Comparison of ENCODE assay signal across 12 cellular contexts in genomic region chr18:13180614-13181375, GRCh38.
"Had no signal": no experiment of that assay in that cellular context is flagged by ENCODE, and none has a peak within 500 bp of the region (broad histone marks: within the 10 kb centered on the region; RNA-seq: fewer than 3 reads in every experiment).

No MANE protein-coding gene starts in this region.

- H3K4me1 Mint-ChIP-seq: activated naive CD4-positive, alpha-beta T cell treated with anti-CD3 and anti-CD28 coated beads, Interleukin-2, amount 50 U/mL, for 24 hours had no signal

- H3K9me3 ChIP-seq: adrenal gland, right atrium auricular region had no signal

- H3K36me3 ChIP-seq: adrenal gland, cardiac muscle cell, right atrium auricular region had no signal

- H3K27me3 Mint-ChIP-seq: activated naive CD4-positive, alpha-beta T cell treated with anti-CD3 and anti-CD28 coated beads, Interleukin-2, amount 50 U/mL, for 24 hours had no signal

- H3K4me1 ChIP-seq: adrenal gland had no signal

- H3K27ac Mint-ChIP-seq: activated naive CD4-positive, alpha-beta T cell treated with anti-CD3 and anti-CD28 coated beads, Interleukin-2, amount 50 U/mL, for 24 hours; natural killer cell treated with Interleukin-12 subunit alpha and Interleukin-12 subunit beta and Interleukin-15 and Interleukin-18, amount 100 ng/mL, for 72 hours had no signal

- H3K4me3 ChIP-seq: adrenal gland, cardiac muscle cell, dorsolateral prefrontal cortex, right atrium auricular region, skin epidermis had no signal

- H3K36me3 Mint-ChIP-seq: activated naive CD4-positive, alpha-beta T cell treated with anti-CD3 and anti-CD28 coated beads, Interleukin-2, amount 50 U/mL, for 24 hours; natural killer cell treated with Interleukin-12 subunit alpha and Interleukin-12 subunit beta and Interleukin-15 and Interleukin-18, amount 100 ng/mL, for 72 hours had no signal

- H3K9me3 Mint-ChIP-seq: activated naive CD4-positive, alpha-beta T cell treated with anti-CD3 and anti-CD28 coated beads, Interleukin-2, amount 50 U/mL, for 24 hours; natural killer cell treated with Interleukin-12 subunit alpha and Interleukin-12 subunit beta and Interleukin-15 and Interleukin-18, amount 100 ng/mL, for 72 hours had no signal

- H3K27ac ChIP-seq: adrenal gland, cardiac muscle cell, dorsolateral prefrontal cortex, right atrium auricular region, skin epidermis had no signal

- DNase-seq: activated T-cell treated with anti-CD3 and anti-CD28 coated beads for 4 hours; adrenal gland; dorsolateral prefrontal cortex; nucleus accumbens; stimulated activated CD4-positive, alpha-beta T cell treated with anti-CD3 and anti-CD28 coated beads, Interleukin-15, amount 100 ng/mL, for 24 hours; stimulated activated CD4-positive, alpha-beta T cell treated with anti-CD3 and anti-CD28 coated beads, Interleukin-4, amount 100 ng/mL, for 24 hours; stimulated activated naive CD4-positive, alpha-beta T cell treated with Interleukin-2 at 50 U/mL for 16 hours had no signal

- ATAC-seq: natural killer cell treated with Interleukin-12 subunit alpha and Interleukin-12 subunit beta and Interleukin-15 and Interleukin-18, amount 100 ng/mL, for 72 hours had no signal

- H3K27me3 ChIP-seq: adrenal gland, cardiac muscle cell, dorsolateral prefrontal cortex, right atrium auricular region had no signal

- H3K4me3 Mint-ChIP-seq: activated naive CD4-positive, alpha-beta T cell treated with anti-CD3 and anti-CD28 coated beads, Interleukin-2, amount 50 U/mL, for 24 hours; natural killer cell treated with Interleukin-12 subunit alpha and Interleukin-12 subunit beta and Interleukin-15 and Interleukin-18, amount 100 ng/mL, for 72 hours had no signal
